In genomic region chr4:168777277-168777965, GRCh38 we compare ENCODE assay signal across 22 cellular contexts.
A peak's percentile ranks its signal among the peaks of the same experiment; 100 is the strongest.
DNase-seq lines count a peak whose midpoint lies in the region; ATAC-seq, FAIRE-seq and TF ChIP-seq lines count a peak whose summit lies in the region.
"Had no signal": no experiment of that assay in that cellular context is flagged by ENCODE, and none has a peak within 500 bp of the region (broad histone marks: within the 10 kb centered on the region; RNA-seq: fewer than 3 reads in every experiment).

No MANE protein-coding gene starts in this region.

- TF ChIP-seq CTCF in endodermal cell (conservative IDR thresholded peaks at IDR 0.05) (no peak), mucosa of descending colon (IDR thresholded peaks at IDR 0.05) (no peak), PC-3 (conservative IDR thresholded peaks at IDR 0.05; ENCODE audit: low read depth, low read length) (no peak)

- H3K27me3 Mint-ChIP-seq in endodermal cell (ENCODE audit: insufficient read depth) = peaks cover 4% of the 10 kb centered on the region
- H3K27me3 Mint-ChIP-seq in stimulated activated memory B cell treated with anti-CD40 and anti-IgM and Interleukin-4, amounts not matched to agents 10 μg/mL and 1 μg/mL and 100 μg/mL, for 72 hours = peaks cover 21% of the 10 kb centered on the region

- WGBS in endodermal cell (ENCODE audit: insufficient coverage in 1 of 2, insufficient read length in 1 of 2), 2 experiments = 52 to 74% methylated on average over 3 to 4 of the region's 4 CpGs

- no peak for FAIRE-seq in frontal cortex (lab: Jason Lieb, UNC)
- FAIRE-seq: GM12891 had no signal

- BruUV-seq in PC-3 (replicated peaks; lab: Mats Ljungman, UMichigan) = no TSS peak

- H4K20me1 ChIP-seq in PC-3 (ENCODE audit: low read length) = no peaks in the 10 kb centered on the region

- peaks cover 17% of the 10 kb centered on the region for H3K4me1 Mint-ChIP-seq in endodermal cell
- H3K4me1 Mint-ChIP-seq in stimulated activated memory B cell treated with anti-CD40 and anti-IgM and Interleukin-4, amounts not matched to agents 10 μg/mL and 1 μg/mL and 100 μg/mL, for 72 hours = no peaks in the 10 kb centered on the region
- H3K4me1 Mint-ChIP-seq: CD8-positive, alpha-beta memory T cell had no signal

- H3K27ac Mint-ChIP-seq in endodermal cell = peak overlapping the region; percentile 74
- no peak overlapping the region for H3K27ac Mint-ChIP-seq in stimulated activated memory B cell treated with anti-CD40 and anti-IgM and Interleukin-4, amounts not matched to agents 10 μg/mL and 1 μg/mL and 100 μg/mL, for 72 hours

- POLR2A ChIA-PET in PC-3 (lab: Charles Lee; ENCODE audit: unreplicated experiment) = no interaction called here

- H3K9me2 ChIP-seq in PC-3 (replicated peaks; ENCODE audit: low read length) = no peaks in the 10 kb centered on the region

- CTCF ChIA-PET in PC-3 (lab: Charles Lee) = no interaction called here

- H3K9me3 ChIP-seq in endodermal cell (ENCODE audit: control insufficient read depth, low read length) = peaks cover 23% of the 10 kb centered on the region
- peaks cover 7% of the 10 kb centered on the region for H3K9me3 ChIP-seq in mucosa of descending colon
- no peaks in the 10 kb centered on the region for H3K9me3 ChIP-seq in PC-3 (ENCODE audit: low read length)

- no peak overlapping the region for H3K9ac ChIP-seq in endodermal cell (ENCODE audit: extremely low read depth, low read length, poor library complexity, severe bottlenecking)
- H3K9ac ChIP-seq in PC-3 (ENCODE audit: low read length) = no peak overlapping the region
- H3K9ac ChIP-seq: KMS-11 had no signal

- no peak overlapping the region for H2AFZ ChIP-seq in PC-3 (ENCODE audit: low read length)

- H3K27me3 ChIP-seq in endodermal cell (ENCODE audit: control insufficient read depth, insufficient read depth, low read length, poor library complexity, severe bottlenecking) (no peaks in the 10 kb centered on the region), PC-3 (ENCODE audit: low read length) (no peaks in the 10 kb centered on the region)

- no peaks in the 10 kb centered on the region for H3F3A ChIP-seq in PC-3 (ENCODE audit: low read length, unreplicated experiment)

- H3K36me3 ChIP-seq in endodermal cell (ENCODE audit: control insufficient read depth, insufficient read depth, low read length) (no peaks in the 10 kb centered on the region), mucosa of descending colon (ENCODE audit: low read depth) (no peaks in the 10 kb centered on the region), PC-3 (ENCODE audit: low read depth, low read length) (no peaks in the 10 kb centered on the region)

- intact Hi-C loops in mucosa of descending colon (cut with DNase I, micrococcal nuclease) (no loop called here), PC-3 (cut with micrococcal nuclease) (no loop called here)

- H3K4me3 ChIP-seq in endodermal cell (ENCODE audit: low read length) = peak overlapping the region; percentile 14
- H3K4me3 ChIP-seq in mucosa of descending colon = no peak overlapping the region
- H3K4me3 ChIP-seq in PC-3 (ENCODE audit: low read length) = no peak overlapping the region

- H3K4me3 Mint-ChIP-seq in endodermal cell = no peak overlapping the region
- no peak overlapping the region for H3K4me3 Mint-ChIP-seq in stimulated activated memory B cell treated with anti-CD40 and anti-IgM and Interleukin-4, amounts not matched to agents 10 μg/mL and 1 μg/mL and 100 μg/mL, for 72 hours
- H3K4me3 Mint-ChIP-seq: CD8-positive, alpha-beta memory T cell had no signal

- no peaks in the 10 kb centered on the region for H3K79me2 ChIP-seq in PC-3 (ENCODE audit: low read length)

- H3K4me1 ChIP-seq in endodermal cell (ENCODE audit: control insufficient read depth, insufficient read depth, low read length) = peaks cover 3% of the 10 kb centered on the region
- peaks cover 2% of the 10 kb centered on the region for H3K4me1 ChIP-seq in mucosa of descending colon (ENCODE audit: low read depth)
- no peaks in the 10 kb centered on the region for H3K4me1 ChIP-seq in PC-3 (ENCODE audit: insufficient read depth, low read length)

- H3K4me2 ChIP-seq in PC-3 (ENCODE audit: low read length) = no peak overlapping the region
- H3K4me2 ChIP-seq: KMS-11 had no signal

- H3K27ac ChIP-seq in endodermal cell (ENCODE audit: low read depth, low read length) (no peak overlapping the region), PC-3 (ENCODE audit: low read length) (no peak overlapping the region)
- H3K27ac ChIP-seq: KMS-11, RWPE1 had no signal

- DNase-seq in amniotic epithelial cell (ENCODE audit: low read depth) (peak; percentile 56), endodermal cell (no peak), mucosa of descending colon (no peak), PC-3 (no peak), frontal cortex (ENCODE audit: low spot score in 2 of 2) (no peak)
- DNase-seq: ACHN; C1 segment of cervical spinal cord; CD8-positive, alpha-beta memory T cell; DMS53; GOT3; NCI-H1417; NCI-H187; NCI-H2107; NCI-H510A treated with DMSO at 0.1 percent for 48 hours; NCI-H82; SIG-M5 had no signal

- H3K9me3 Mint-ChIP-seq in endodermal cell = peaks cover 27% of the 10 kb centered on the region
- H3K9me3 Mint-ChIP-seq in stimulated activated memory B cell treated with anti-CD40 and anti-IgM and Interleukin-4, amounts not matched to agents 10 μg/mL and 1 μg/mL and 100 μg/mL, for 72 hours = peaks cover 6% of the 10 kb centered on the region

- peaks cover 10% of the 10 kb centered on the region for H3K36me3 Mint-ChIP-seq in endodermal cell (ENCODE audit: low read depth)
- H3K36me3 Mint-ChIP-seq in stimulated activated memory B cell treated with anti-CD40 and anti-IgM and Interleukin-4, amounts not matched to agents 10 μg/mL and 1 μg/mL and 100 μg/mL, for 72 hours = no peaks in the 10 kb centered on the region
- H3K36me3 Mint-ChIP-seq: CD8-positive, alpha-beta memory T cell had no signal

- peak; percentile 79 for ATAC-seq in mucosa of descending colon
- peak; percentile 27 for ATAC-seq in stimulated activated memory B cell treated with anti-CD40 and anti-IgM and Interleukin-4, amounts not matched to agents 10 μg/mL and 1 μg/mL and 100 μg/mL, for 72 hours
- no peak for ATAC-seq in PC-3
- no peak for ATAC-seq in GM21723 (IDR thresholded peaks at IDR 0.05; ENCODE audit: unreplicated experiment)
- ATAC-seq: HCT116 had no signal

Comparison
In these comparisons a context has a peak if more than half of its experiments do, and no peak if none do; other contexts are left out.
1. ATAC-seq: peak in mucosa of descending colon (single experiment) and stimulated activated memory B cell treated with anti-CD40 and anti-IgM and Interleukin-4, amounts not matched to agents 10 μg/mL and 1 μg/mL and 100 μg/mL, for 72 hours (single experiment); none in PC-3 (single experiment) and GM21723 (single experiment).